In the genomic region with DNA sequence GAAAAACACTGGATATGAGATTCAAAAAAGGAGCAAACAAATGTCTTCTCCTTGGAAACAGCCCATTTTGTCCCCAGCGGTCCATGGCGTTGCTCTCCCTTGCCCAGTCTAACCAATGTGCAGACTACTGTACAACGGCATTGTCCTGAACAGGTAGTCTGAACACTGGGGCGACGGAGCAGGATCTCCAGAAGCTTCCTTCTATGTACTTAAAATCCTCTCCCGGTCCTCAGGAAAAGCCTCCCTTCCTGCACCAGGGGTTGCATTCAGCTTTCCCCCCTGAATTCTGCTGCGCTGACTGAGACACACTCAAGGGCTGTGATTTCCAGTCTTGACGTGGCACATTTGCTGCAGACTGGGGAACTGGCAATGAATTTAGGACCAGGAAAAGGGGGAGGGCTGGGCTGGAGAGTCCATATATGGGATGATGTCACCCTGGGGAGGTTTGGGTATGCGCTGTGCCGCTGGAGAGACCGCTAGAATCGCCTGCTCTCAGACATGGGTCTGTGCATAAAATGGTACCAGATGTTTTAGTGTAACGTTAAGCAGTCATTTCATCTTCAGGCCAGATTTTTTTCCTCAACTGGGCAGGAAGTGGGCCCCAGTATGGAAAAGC, we compare ENCODE assay signal across 9 cellular contexts.
DNase-seq lines count a peak whose midpoint lies in the region; ATAC-seq, FAIRE-seq and TF ChIP-seq lines count a peak whose summit lies in the region.
"Had no signal": no experiment of that assay in that cellular context is flagged by ENCODE, and none has a peak within 500 bp of the region (broad histone marks: within the 10 kb centered on the region; RNA-seq: fewer than 3 reads in every experiment).

No MANE protein-coding gene starts in this region.

- H3K9me3 ChIP-seq in kidney (ENCODE audit: control insufficient read depth in 1 of 2, low read length in 2 of 2): no peaks in the 10 kb centered on the region
- H3K9me3 ChIP-seq in small intestine (ENCODE audit: control insufficient read depth, low read depth): no peaks in the 10 kb centered on the region

- H3K36me3 Mint-ChIP-seq in activated T-cell treated with anti-CD3 and anti-CD28 coated beads, Interleukin-2, amount 50 U/mL, for 4 hours (ENCODE audit: insufficient read depth): no peaks in the 10 kb centered on the region

- peak overlapping the region; percentile 35 to 53 for H3K9ac ChIP-seq in kidney (ENCODE audit: low read length in 2 of 2)

- intact Hi-C loops in kidney (cut with DNase I): no loop called here

- H3K4me1 ChIP-seq in kidney (ENCODE audit: control insufficient read depth in 1 of 2, insufficient read depth in 1 of 2, low read depth in 1 of 2, low read length in 2 of 2) (no peaks in the 10 kb centered on the region), small intestine (ENCODE audit: control insufficient read depth in 2 of 2, insufficient read depth in 1 of 2, low read depth in 1 of 2, low read length in 1 of 2) (no peaks in the 10 kb centered on the region)

- H3K27me3 Mint-ChIP-seq in activated T-cell treated with anti-CD3 and anti-CD28 coated beads, Interleukin-2, amount 50 U/mL, for 4 hours (ENCODE audit: low read depth): no peaks in the 10 kb centered on the region

- H3K9me3 Mint-ChIP-seq in activated T-cell treated with anti-CD3 and anti-CD28 coated beads, Interleukin-2, amount 50 U/mL, for 4 hours: no peaks in the 10 kb centered on the region

- H3K36me3 ChIP-seq in kidney (ENCODE audit: control insufficient read depth in 1 of 2, insufficient read depth in 2 of 2, low read length in 2 of 2) (no peaks in the 10 kb centered on the region), small intestine (ENCODE audit: control insufficient read depth in 2 of 2, insufficient read depth in 2 of 2, low read length in 2 of 2) (no peaks in the 10 kb centered on the region)

- DNase-seq in GM04504 (ENCODE audit: low read depth) (peak; percentile 98), astrocyte of the spinal cord (ENCODE audit: low read depth, low spot score) (peak; percentile 91), kidney (peak; percentile 88), small intestine (peak; percentile 2), NCI-H1694 (lab: John Stamatoyannopoulos, UW) (no peak), NCI-H2171 treated with DMSO at 0.1 percent for 48 hours (lab: John Stamatoyannopoulos, UW) (no peak), HK-2 (ENCODE audit: unreplicated experiment) (no peak)
- DNase-seq in activated T-cell treated with anti-CD3 and anti-CD28 coated beads, Interleukin-2, amount 50 U/mL, for 4 hours: no peak
- DNase-seq: nucleus accumbens had no signal

- peaks cover 4% of the 10 kb centered on the region for H3K4me1 Mint-ChIP-seq in activated T-cell treated with anti-CD3 and anti-CD28 coated beads, Interleukin-2, amount 50 U/mL, for 4 hours (ENCODE audit: low read depth)

- TF ChIP-seq CTCF in astrocyte of the spinal cord (IDR thresholded peaks at IDR 0.05; ENCODE audit: low read depth, low read length) (no peak), kidney (IDR thresholded peaks at IDR 0.05; ENCODE audit: borderline replicate concordance, extremely low read depth, insufficient read depth) (no peak)

- in situ Hi-C loops in astrocyte of the spinal cord (cut with HindIII; ENCODE audit: low sequenced_read_pairs): no loop called here

- H3K27me3 ChIP-seq in small intestine (ENCODE audit: control insufficient read depth in 2 of 2, insufficient read depth in 2 of 2, low read length in 2 of 2): no peaks in the 10 kb centered on the region

- no peak overlapping the region for H3K4me3 Mint-ChIP-seq in activated T-cell treated with anti-CD3 and anti-CD28 coated beads, Interleukin-2, amount 50 U/mL, for 4 hours

- ATAC-seq in activated T-cell treated with anti-CD3 and anti-CD28 coated beads, Interleukin-2, amount 50 U/mL, for 4 hours: no peak

- H3K27ac ChIP-seq in kidney (ENCODE audit: low read depth in 2 of 2, low read length in 2 of 2) (peak overlapping the region; percentile 69 to 80), small intestine (ENCODE audit: low read depth in 1 of 2, low read length in 1 of 2) (peak overlapping the region in 1 of 2 donors; percentile 85)

- FAIRE-seq in kidney (lab: Jason Lieb, UNC) (no peak), small intestine (lab: Jason Lieb, UNC) (no peak)

- 59 to 94% (median 93%) methylated on average over 13 of the region's 13 CpGs for WGBS in small intestine, 3 donors

- peak overlapping the region; percentile 56 for H3K4me3 ChIP-seq in astrocyte of the spinal cord (ENCODE audit: low read depth, low read length)
- peak overlapping the region; percentile 65 to 69 for H3K4me3 ChIP-seq in kidney (ENCODE audit: low read length in 2 of 2)
- H3K4me3 ChIP-seq in small intestine (ENCODE audit: low read depth in 1 of 2, low read length in 2 of 2): no peak overlapping the region

Comparison
In these comparisons a context has a peak if more than half of its experiments do, and no peak if none do; other contexts are left out.
1. DNase-seq: peak in GM04504 (single experiment), astrocyte of the spinal cord (single experiment), kidney (single experiment) and small intestine (single experiment); none in activated T-cell treated with anti-CD3 and anti-CD28 coated beads, Interleukin-2, amount 50 U/mL, for 4 hours (single experiment), NCI-H1694 (single experiment), NCI-H2171 treated with DMSO at 0.1 percent for 48 hours (single experiment) and HK-2 (single experiment).
2. H3K4me3 ChIP-seq: peak in astrocyte of the spinal cord (single experiment) and kidney (2 of 2); none in small intestine (0 of 2).